In the genomic region with DNA sequence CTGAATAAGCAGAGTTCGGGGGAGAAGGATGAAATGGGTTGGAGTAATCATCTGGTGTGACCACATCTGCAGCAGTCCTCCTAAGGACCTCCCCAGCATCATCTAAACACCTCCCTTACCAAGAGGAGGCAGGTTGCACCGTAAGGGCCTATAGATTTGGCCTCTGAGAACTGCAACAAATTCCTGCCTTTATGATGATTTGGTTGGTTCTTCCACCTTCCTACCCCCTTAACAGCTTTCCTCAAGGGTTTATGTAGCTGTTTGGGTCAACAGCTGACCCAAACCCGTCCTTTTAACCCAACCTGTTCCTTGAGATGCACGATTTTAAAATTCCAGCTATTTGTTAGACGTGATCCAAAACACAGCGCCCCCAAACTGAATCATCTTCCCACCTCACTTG, we compare ENCODE assay signal across 14 cellular contexts. TPM values are rescaled to one million over a fixed set of nuclear protein-coding genes. Genes with fewer than 3 reads are reported as not detected.
DNase-seq lines count a peak whose midpoint lies in the region; ATAC-seq and TF ChIP-seq lines count a peak whose summit lies in the region.
"Had no signal": no experiment of that assay in that cellular context is flagged by ENCODE, and none has a peak within 500 bp of the region (broad histone marks: within the 10 kb centered on the region; RNA-seq: fewer than 3 reads in every experiment).

No MANE protein-coding gene starts in this region.

- peaks cover 9 to 11% of the 10 kb centered on the region in 2 donors for H3K36me3 Mint-ChIP-seq in activated T-cell treated with anti-CD3 and anti-CD28 coated beads, Interleukin-2, amount 50 U/mL, for 72 hours (ENCODE audit: insufficient read depth in 2 of 2)
- H3K36me3 Mint-ChIP-seq in activated T-cell treated with anti-CD3 and anti-CD28 coated beads, Interleukin-2, amount 50 U/mL, for 4 hours (ENCODE audit: insufficient read depth) = peaks cover 45% of the 10 kb centered on the region
- H3K36me3 Mint-ChIP-seq in effector memory CD8-positive, alpha-beta T cell (ENCODE audit: insufficient read depth) = peaks cover 23% of the 10 kb centered on the region
- peaks cover 13% of the 10 kb centered on the region for H3K36me3 Mint-ChIP-seq in glutamatergic neuron (ENCODE audit: unreplicated experiment)

- H3K9ac ChIP-seq in IMR-90 (ENCODE audit: low read depth, low read length) = no peak overlapping the region
- no peak overlapping the region for H3K9ac ChIP-seq in skeletal muscle tissue (ENCODE audit: low read depth in 1 of 3, low read length in 3 of 3)

- no peak overlapping the region for H3K4me3 ChIP-seq in IMR-90 (ENCODE audit: insufficient read depth, low read depth, low read length)
- H3K4me3 ChIP-seq in skeletal muscle tissue (ENCODE audit: low read length in 3 of 3) = no peak overlapping the region
- no peak overlapping the region for H3K4me3 ChIP-seq in prostate gland

- H4K8ac ChIP-seq in IMR-90 (ENCODE audit: low read depth in 2 of 2, low read length in 2 of 2) = peak overlapping the region in 1 of 2 experiments; percentile 86; a peak in 2 of 4 replicates

- no TSS peak for BruUV-seq in IMR-90 (replicated peaks; lab: Mats Ljungman, UMichigan)

- POLR2A ChIA-PET in IMR-90 (lab: Charles Lee; ENCODE audit: unreplicated experiment) = no interaction called here

- no peak overlapping the region; the same call in 1 of the 2 replicates for H3K18ac ChIP-seq in IMR-90 (ENCODE audit: low read depth, low read length)

- H3K27me3 Mint-ChIP-seq in activated T-cell treated with anti-CD3 and anti-CD28 coated beads, Interleukin-2, amount 50 U/mL, for 72 hours (ENCODE audit: low read depth) = no peaks in the 10 kb centered on the region
- H3K27me3 Mint-ChIP-seq in activated T-cell treated with anti-CD3 and anti-CD28 coated beads, Interleukin-2, amount 50 U/mL, for 4 hours (ENCODE audit: low read depth) = no peaks in the 10 kb centered on the region
- H3K27me3 Mint-ChIP-seq in effector memory CD8-positive, alpha-beta T cell = no peaks in the 10 kb centered on the region
- peaks cover 2% of the 10 kb centered on the region for H3K27me3 Mint-ChIP-seq in glutamatergic neuron (ENCODE audit: unreplicated experiment)

- peak overlapping the region; percentile 69; the same call in 1 of the 2 replicates for H4K91ac ChIP-seq in IMR-90 (ENCODE audit: insufficient read depth, low read depth, low read length)

- no peak overlapping the region for H3K4me3 Mint-ChIP-seq in activated T-cell treated with anti-CD3 and anti-CD28 coated beads, Interleukin-2, amount 50 U/mL, for 72 hours
- no peak overlapping the region for H3K4me3 Mint-ChIP-seq in activated T-cell treated with anti-CD3 and anti-CD28 coated beads, Interleukin-2, amount 50 U/mL, for 4 hours
- no peak overlapping the region for H3K4me3 Mint-ChIP-seq in effector memory CD8-positive, alpha-beta T cell
- no peak overlapping the region for H3K4me3 Mint-ChIP-seq in glutamatergic neuron (ENCODE audit: unreplicated experiment)

- in situ Hi-C loops in IMR-90 (cut with MboI; ENCODE audit: low sequenced_read_pairs) = loop anchor here (10.0 kb wide), 1 partner anchor 251 kb away; no protein-coding TSS in a partner anchor

- peak overlapping the region; percentile 6; the same call in 1 of the 2 replicates for H3K23ac ChIP-seq in IMR-90 (ENCODE audit: low read depth, low read length)

- H3K56ac ChIP-seq in IMR-90 (ENCODE audit: extremely low read depth, insufficient read depth, low read length) = no peak overlapping the region

- peaks cover 4 to 48% of the 10 kb centered on the region in 2 experiments for H3K79me1 ChIP-seq in IMR-90 (ENCODE audit: low read depth in 1 of 2, low read length in 2 of 2)

- peaks cover 19% of the 10 kb centered on the region for H3K4me1 Mint-ChIP-seq in activated T-cell treated with anti-CD3 and anti-CD28 coated beads, Interleukin-2, amount 50 U/mL, for 72 hours (ENCODE audit: low read depth)
- H3K4me1 Mint-ChIP-seq in activated T-cell treated with anti-CD3 and anti-CD28 coated beads, Interleukin-2, amount 50 U/mL, for 4 hours (ENCODE audit: low read depth) = peaks cover 12% of the 10 kb centered on the region
- H3K4me1 Mint-ChIP-seq in effector memory CD8-positive, alpha-beta T cell (ENCODE audit: low read depth in 2 of 2) = peaks cover 18 to 28% of the 10 kb centered on the region in 2 donors
- peaks cover 3% of the 10 kb centered on the region for H3K4me1 Mint-ChIP-seq in glutamatergic neuron (ENCODE audit: low read depth, unreplicated experiment)

- peaks cover 54% of the 10 kb centered on the region for H3K9me1 ChIP-seq in IMR-90 (ENCODE audit: insufficient read depth, low read length)

- WGBS in IMR-90 (ENCODE audit: extremely low coverage in 2 of 2, insufficient read length in 1 of 2), 2 experiments = 89% methylated on average over 4 of the region's 6 CpGs; no CpG with 5 or more reads in 1 of the 2 experiments
- 89% methylated on average over 6 of the region's 6 CpGs for whole genome bisulfite sequencing in prostate gland

- H3K9me3 Mint-ChIP-seq in activated T-cell treated with anti-CD3 and anti-CD28 coated beads, Interleukin-2, amount 50 U/mL, for 72 hours = no peaks in the 10 kb centered on the region
- H3K9me3 Mint-ChIP-seq in activated T-cell treated with anti-CD3 and anti-CD28 coated beads, Interleukin-2, amount 50 U/mL, for 4 hours = no peaks in the 10 kb centered on the region
- no peaks in the 10 kb centered on the region for H3K9me3 Mint-ChIP-seq in effector memory CD8-positive, alpha-beta T cell
- peaks cover 6% of the 10 kb centered on the region for H3K9me3 Mint-ChIP-seq in glutamatergic neuron (ENCODE audit: unreplicated experiment)

- no peak for ATAC-seq in activated T-cell treated with anti-CD3 and anti-CD28 coated beads, Interleukin-2, amount 50 U/mL, for 72 hours (replicated peaks in 1 of 2)
- no peak for ATAC-seq in activated T-cell treated with anti-CD3 and anti-CD28 coated beads, Interleukin-2, amount 50 U/mL, for 4 hours
- no peak for ATAC-seq in IMR-90 (ENCODE audit: low read depth)
- no peak for ATAC-seq in effector memory CD8-positive, alpha-beta T cell (replicated peaks)

- H3K4me1 ChIP-seq in IMR-90 (ENCODE audit: control insufficient read depth, insufficient read depth, low read length) (peaks cover 39% of the 10 kb centered on the region), skeletal muscle tissue (ENCODE audit: control insufficient read depth in 3 of 3, insufficient read depth in 3 of 3, low read length in 3 of 3) (peaks cover 77 to 94% (median 80%) of the 10 kb centered on the region in 3 donors), prostate gland (replicated peaks) (no peaks in the 10 kb centered on the region)

- peak overlapping the region; percentile 28; the same call in 1 of the 2 replicates for H2BK20ac ChIP-seq in IMR-90 (ENCODE audit: low read depth, low read length)

- no peak for TF ChIP-seq CTCF in IMR-90 (conservative IDR thresholded peaks at IDR 0.05; ENCODE audit: low read depth, low read length)
- no peak for TF ChIP-seq CTCF in prostate gland (IDR thresholded peaks at IDR 0.05)
- no peak for TF ChIP-seq CTCF in glutamatergic neuron (IDR thresholded peaks at IDR 0.05; ENCODE audit: partially characterized antibody, unreplicated experiment)

- H4K5ac ChIP-seq in IMR-90 (ENCODE audit: low read depth, low read length) = peak overlapping the region; percentile 10; the same call in 1 of the 2 replicates

- H2AK5ac ChIP-seq in IMR-90 (ENCODE audit: low read depth, low read length) = peak overlapping the region; percentile 75; the same call in 1 of the 2 replicates

- H3K9me3 ChIP-seq in IMR-90 (ENCODE audit: control insufficient read depth, insufficient read depth, low read length) (no peaks in the 10 kb centered on the region), skeletal muscle tissue (ENCODE audit: control insufficient read depth in 3 of 3, low read length in 3 of 3) (no peaks in the 10 kb centered on the region), prostate gland (no peaks in the 10 kb centered on the region)

- peaks cover 33% of the 10 kb centered on the region for H3K36me3 ChIP-seq in IMR-90 (ENCODE audit: control insufficient read depth, insufficient read depth, low read length)
- H3K36me3 ChIP-seq in skeletal muscle tissue (ENCODE audit: control insufficient read depth in 3 of 3, insufficient read depth in 3 of 3, low read length in 3 of 3) = peaks cover 2 to 17% (median 11%) of the 10 kb centered on the region in 3 donors
- no peaks in the 10 kb centered on the region for H3K36me3 ChIP-seq in prostate gland

- H3K14ac ChIP-seq in IMR-90 (replicated peaks; ENCODE audit: low read depth, low read length) = peak overlapping the region; percentile 60

- H3K4ac ChIP-seq in IMR-90 (ENCODE audit: low read depth, low read length) = peak overlapping the region; percentile 59

- H2AK9ac ChIP-seq in IMR-90 (replicated peaks; ENCODE audit: low read depth, low read length, poor library complexity) = peak overlapping the region; percentile 45

- intact Hi-C loops in IMR-90 (cut with micrococcal nuclease) (loop anchor here (5.0 kb wide), 1 partner anchor 641 kb away; no protein-coding TSS in a partner anchor), prostate gland (cut with DNase I) (loop anchor here (10.0 kb wide), 1 partner anchor 311 kb away; no protein-coding TSS in a partner anchor)

- no peak overlapping the region for H3K4me2 ChIP-seq in IMR-90 (ENCODE audit: low read depth, low read length)

- no peak for TF ChIP-seq RAD21 in IMR-90 (IDR thresholded peaks at IDR 0.05; ENCODE audit: low read length)

- CTCF ChIA-PET in IMR-90 (lab: Yijun Ruan, JAX) = no interaction called here

- DNase-seq in activated T-cell treated with anti-CD3 and anti-CD28 coated beads, Interleukin-2, amount 50 U/mL, for 72 hours = no peak
- DNase-seq in activated T-cell treated with anti-CD3 and anti-CD28 coated beads, Interleukin-2, amount 50 U/mL, for 4 hours = no peak
- DNase-seq in IMR-90 (peak; percentile 54), HCEC 1CT (no peak), prostate gland (ENCODE audit: low spot score) (no peak), glutamatergic neuron (no peak)
- DNase-seq in effector memory CD8-positive, alpha-beta T cell = no peak
- DNase-seq: activated CD4-positive, alpha-beta T cell treated with anti-CD3 and anti-CD28 coated beads for 1 hour; caudate nucleus; hypothalamus; NCI-H187; NCI-H524 treated with DMSO at 0.1 percent for 48 hours; T-helper 2 cell had no signal

- peak overlapping the region; percentile 25 for H2AFZ ChIP-seq in IMR-90 (replicated peaks; ENCODE audit: low read length, poor library complexity)

- H3K27ac Mint-ChIP-seq in activated T-cell treated with anti-CD3 and anti-CD28 coated beads, Interleukin-2, amount 50 U/mL, for 72 hours = peak overlapping the region; percentile 36
- peak overlapping the region; percentile 27 to 84 for H3K27ac Mint-ChIP-seq in effector memory CD8-positive, alpha-beta T cell
- no peak overlapping the region for H3K27ac Mint-ChIP-seq in glutamatergic neuron (ENCODE audit: unreplicated experiment)

- H2BK15ac ChIP-seq in IMR-90 (ENCODE audit: low read depth, low read length) = peak overlapping the region; percentile 33; the same call in 1 of the 3 replicates

- H3K27ac ChIP-seq in IMR-90 (ENCODE audit: insufficient read depth, low read length) = peak overlapping the region; percentile 72
- peak overlapping the region; percentile 90 for H3K27ac ChIP-seq in skeletal muscle tissue (ENCODE audit: low read depth, low read length)
- H3K27ac ChIP-seq in prostate gland = no peak overlapping the region

- H2BK120ac ChIP-seq in IMR-90 (ENCODE audit: low read depth, low read length) = peak overlapping the region; percentile 69; the same call in 1 of the 2 replicates

- TF ChIP-seq POLR2A in IMR-90 (IDR thresholded peaks at IDR 0.05; ENCODE audit: low read depth, low read length) (no peak), prostate gland (IDR thresholded peaks at IDR 0.05) (no peak)

- H3K27me3 ChIP-seq in IMR-90 (ENCODE audit: control insufficient read depth, insufficient read depth, low read length) = no peaks in the 10 kb centered on the region
- no peaks in the 10 kb centered on the region for H3K27me3 ChIP-seq in skeletal muscle tissue (ENCODE audit: control insufficient read depth in 3 of 3, insufficient read depth in 3 of 3, low read length in 3 of 3)
- no peaks in the 10 kb centered on the region for H3K27me3 ChIP-seq in prostate gland (replicated peaks; ENCODE audit: insufficient read depth)

- peak overlapping the region; percentile 82 for H2BK5ac ChIP-seq in IMR-90 (ENCODE audit: low read depth, low read length, poor library complexity, severe bottlenecking)

- dilution Hi-C loops in IMR-90 (cut with HindIII; ENCODE audit: low sequenced_read_pairs, unreplicated experiment) = no loop called here

- H4K20me1 ChIP-seq in IMR-90 (ENCODE audit: insufficient read depth, low read length) = peaks cover 19% of the 10 kb centered on the region; the same call in 1 of the 2 replicates

RNA-seq across cellular contexts. Expression of gene AAGAB, which starts 58.2 kb away (rescaled TPM):
- 10 to 100 TPM; 51.7 to 65.0 TPM for total RNA-seq in activated T-cell treated with anti-CD3 and anti-CD28 coated beads, Interleukin-2, amount 50 U/mL, for 72 hours
- 10 to 100 TPM; 46.7 to 50.2 (median 48.5) TPM for total RNA-seq in activated T-cell treated with anti-CD3 and anti-CD28 coated beads, Interleukin-2, amount 50 U/mL, for 4 hours
- total RNA-seq in IMR-90 (2012; rRNA removed) (56.7 and 69.7 TPM in 2 replicates), skeletal muscle tissue (13.6 TPM), prostate gland (10 to 100 TPM; 34.1 to 34.3 TPM), glutamatergic neuron (ENCODE audit: unreplicated experiment) (39.9 TPM)
- 21.6 and 26.1 TPM in 2 replicates for polyA plus RNA-seq in IMR-90 (2012; rRNA removed)
- polyA plus RNA-seq in IMR-90 (2012; cell fraction: cytosol; rRNA removed) = 6.9 and 12.3 TPM in 2 replicates
- polyA plus RNA-seq in IMR-90 (2012; cell fraction: nucleus; rRNA removed; ENCODE audit: low replicate concordance) = 5.6 and 13.9 TPM in 2 replicates

RNA-seq across cellular contexts. Expression of gene IQCH, which starts 58.4 kb away (rescaled TPM):
- total RNA-seq in activated T-cell treated with anti-CD3 and anti-CD28 coated beads, Interleukin-2, amount 50 U/mL, for 72 hours = 1 to 10 TPM; 3.6 to 3.7 TPM
- total RNA-seq in activated T-cell treated with anti-CD3 and anti-CD28 coated beads, Interleukin-2, amount 50 U/mL, for 4 hours = under 1 TPM; 0.53 to 0.95 (median 0.53) TPM
- 2.5 and 2.8 TPM in 2 replicates for total RNA-seq in IMR-90 (2012; rRNA removed)
- 0.42 and 0.60 TPM in 2 replicates for polyA plus RNA-seq in IMR-90 (2012; rRNA removed)
- 0.12 and 0.66 TPM in 2 replicates for polyA plus RNA-seq in IMR-90 (2012; cell fraction: cytosol; rRNA removed)
- 0.08 and 0.88 TPM in 2 replicates for polyA plus RNA-seq in IMR-90 (2012; cell fraction: nucleus; rRNA removed; ENCODE audit: low replicate concordance)
- 3.1 TPM for total RNA-seq in skeletal muscle tissue
- 1 to 10 TPM; 5.8 to 9.5 TPM for total RNA-seq in prostate gland
- total RNA-seq in glutamatergic neuron (ENCODE audit: unreplicated experiment) = 4.5 TPM

Comparison
In these comparisons a context has a peak if more than half of its experiments do, and no peak if none do; other contexts are left out.
1. H3K27ac ChIP-seq: peak in IMR-90 (single experiment) and skeletal muscle tissue (single experiment); none in prostate gland (0 of 2).